In the genomic region with DNA sequence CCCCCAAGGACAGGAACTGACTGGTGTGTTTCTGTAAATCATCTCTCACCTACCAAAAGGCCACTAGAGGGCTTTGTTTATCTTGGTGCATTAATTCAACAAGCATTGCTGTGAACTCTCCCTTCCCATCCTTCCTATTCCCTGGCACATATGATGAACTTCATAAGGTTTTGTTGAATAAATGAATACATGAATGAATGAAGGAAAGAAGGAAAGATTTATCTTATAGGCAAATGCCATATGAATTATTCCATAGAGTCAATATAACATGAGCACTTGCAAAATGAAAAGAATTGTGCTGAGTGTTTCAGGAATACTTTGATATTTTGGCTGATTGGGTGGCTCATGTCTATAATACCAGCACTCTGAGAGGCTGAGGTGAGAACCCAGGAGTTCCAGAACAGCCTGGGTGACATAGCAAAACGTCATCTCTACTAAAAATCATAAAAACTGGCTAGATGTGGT, we compare ENCODE assay signal across 9 cellular contexts. TPM values are rescaled to one million over a fixed set of nuclear protein-coding genes. Genes with fewer than 3 reads are reported as not detected.
A peak's percentile ranks its signal among the peaks of the same experiment; 100 is the strongest.
DNase-seq lines count a peak whose midpoint lies in the region; ATAC-seq and TF ChIP-seq lines count a peak whose summit lies in the region.
"Had no signal": no experiment of that assay in that cellular context is flagged by ENCODE, and none has a peak within 500 bp of the region (broad histone marks: within the 10 kb centered on the region; RNA-seq: fewer than 3 reads in every experiment).

No MANE protein-coding gene starts in this region.

- H3K9me2 ChIP-seq in DOHH2 (replicated peaks; ENCODE audit: control insufficient read depth, low read length): no peaks in the 10 kb centered on the region

- H3K27me3 Mint-ChIP-seq in activated naive CD4-positive, alpha-beta T cell treated with anti-CD3 and anti-CD28 coated beads for 36 hours (ENCODE audit: low read depth): peaks cover 4% of the 10 kb centered on the region

- intact Hi-C loops in IMR-90 (cut with micrococcal nuclease): loop anchor here (1.0 kb wide), 1 partner anchor 141 kb away; no protein-coding TSS in a partner anchor
- intact Hi-C loops in activated naive CD4-positive, alpha-beta T cell treated with anti-CD3 and anti-CD28 coated beads for 36 hours (cut with micrococcal nuclease): loop anchor here (1.0 to 5.0 kb wide), 3 partner anchors 33 to 244 kb away; no protein-coding TSS in a partner anchor

- H3K9me1 ChIP-seq in IMR-90 (ENCODE audit: insufficient read depth, low read length): no peaks in the 10 kb centered on the region

- no peak overlapping the region for H3K56ac ChIP-seq in IMR-90 (ENCODE audit: extremely low read depth, insufficient read depth, low read length)

- ATAC-seq in IMR-90 (ENCODE audit: low read depth) (peak; percentile 53), HG02798 (IDR thresholded peaks at IDR 0.05; ENCODE audit: poor library complexity, unreplicated experiment) (no peak), GM21723 (IDR thresholded peaks at IDR 0.05; ENCODE audit: unreplicated experiment) (no peak), GM18907 (IDR thresholded peaks at IDR 0.05; ENCODE audit: unreplicated experiment) (no peak)

- H3F3A ChIP-seq in DOHH2 (ENCODE audit: control insufficient read depth, insufficient read depth): no peaks in the 10 kb centered on the region

- peak; percentile 63 for TF ChIP-seq CTCF in DOHH2 (IDR thresholded peaks at IDR 0.05; ENCODE audit: low read depth, low read length, poor library complexity, severe bottlenecking)
- peak; percentile 36 for TF ChIP-seq CTCF in IMR-90 (conservative IDR thresholded peaks at IDR 0.05; ENCODE audit: low read depth, low read length)
- peak; percentile 82 for TF ChIP-seq CTCF in VCaP (conservative IDR thresholded peaks at IDR 0.05)
- peak; percentile 53 for TF ChIP-seq CTCF in liver (IDR thresholded peaks at IDR 0.05; ENCODE audit: low read depth, low read length, missing input control)

- H3K4me3 Mint-ChIP-seq in activated naive CD4-positive, alpha-beta T cell treated with anti-CD3 and anti-CD28 coated beads for 36 hours: no peak overlapping the region

- H3K23ac ChIP-seq in IMR-90 (ENCODE audit: low read depth, low read length): no peak overlapping the region

- no peak overlapping the region for H4K8ac ChIP-seq in IMR-90 (ENCODE audit: low read depth in 2 of 2, low read length in 2 of 2)

- no peak overlapping the region for H3K27ac Mint-ChIP-seq in activated naive CD4-positive, alpha-beta T cell treated with anti-CD3 and anti-CD28 coated beads for 36 hours

- H3K27ac ChIP-seq in DOHH2 (ENCODE audit: low read depth, low read length) (no peak overlapping the region), IMR-90 (ENCODE audit: insufficient read depth, low read length) (no peak overlapping the region), VCaP (no peak overlapping the region), liver (ENCODE audit: low read depth in 1 of 2, low read length in 2 of 2) (no peak overlapping the region)

- H4K91ac ChIP-seq in IMR-90 (ENCODE audit: insufficient read depth, low read depth, low read length): no peak overlapping the region

- H3K79me2 ChIP-seq in DOHH2 (ENCODE audit: control insufficient read depth, low read length): no peaks in the 10 kb centered on the region

- no peak overlapping the region for H3K18ac ChIP-seq in IMR-90 (ENCODE audit: low read depth, low read length)

- H2AK5ac ChIP-seq in IMR-90 (ENCODE audit: low read depth, low read length): no peak overlapping the region

- TF ChIP-seq RAD21 in IMR-90 (IDR thresholded peaks at IDR 0.05; ENCODE audit: low read length): no peak; the same call in 1 of the 2 replicates
- TF ChIP-seq RAD21 in liver (IDR thresholded peaks at IDR 0.05): peak; percentile 64 to 79

- H3K9ac ChIP-seq in IMR-90 (ENCODE audit: low read depth, low read length) (no peak overlapping the region), liver (ENCODE audit: low read depth in 1 of 2, low read length in 2 of 2) (no peak overlapping the region)

- H4K5ac ChIP-seq in IMR-90 (ENCODE audit: low read depth, low read length): no peak overlapping the region

- dilution Hi-C loops in IMR-90 (cut with HindIII; ENCODE audit: low sequenced_read_pairs, unreplicated experiment): no loop called here

- DNase-seq in IMR-90: peak; percentile 6
- DNase-seq in activated naive CD4-positive, alpha-beta T cell treated with anti-CD3 and anti-CD28 coated beads for 36 hours: no peak

- H2AK9ac ChIP-seq in IMR-90 (replicated peaks; ENCODE audit: low read depth, low read length, poor library complexity): no peak overlapping the region

- no peak overlapping the region for H3K4me2 ChIP-seq in DOHH2 (ENCODE audit: low read length)
- H3K4me2 ChIP-seq in IMR-90 (ENCODE audit: low read depth, low read length): no peak overlapping the region

- H3K9me3 ChIP-seq in DOHH2 (ENCODE audit: control insufficient read depth, insufficient read depth, low read length): no peaks in the 10 kb centered on the region
- no peaks in the 10 kb centered on the region for H3K9me3 ChIP-seq in IMR-90 (ENCODE audit: control insufficient read depth, insufficient read depth, low read length)
- no peaks in the 10 kb centered on the region for H3K9me3 ChIP-seq in liver (ENCODE audit: control insufficient read depth in 4 of 4, low read length in 3 of 4)
- H3K9me3 ChIP-seq: HAP-1 had no signal

- H4K20me1 ChIP-seq in DOHH2 (ENCODE audit: control insufficient read depth, insufficient read depth, low read depth, low read length) (no peaks in the 10 kb centered on the region), IMR-90 (ENCODE audit: insufficient read depth, low read length) (no peaks in the 10 kb centered on the region)

- H3K27me3 ChIP-seq in DOHH2 (ENCODE audit: control insufficient read depth, low read length) (peaks cover 8% of the 10 kb centered on the region; the same call in 1 of the 2 replicates), IMR-90 (ENCODE audit: control insufficient read depth, insufficient read depth, low read length) (peaks cover 24% of the 10 kb centered on the region), liver (ENCODE audit: control insufficient read depth in 4 of 4, insufficient read depth in 4 of 4, low read length in 3 of 4) (no peaks in the 10 kb centered on the region)

- no peaks in the 10 kb centered on the region for H3K79me1 ChIP-seq in IMR-90 (ENCODE audit: low read depth in 1 of 2, low read length in 2 of 2)

- H3K9me3 Mint-ChIP-seq in activated naive CD4-positive, alpha-beta T cell treated with anti-CD3 and anti-CD28 coated beads for 36 hours: no peaks in the 10 kb centered on the region

- no peaks in the 10 kb centered on the region for H3K4me1 Mint-ChIP-seq in activated naive CD4-positive, alpha-beta T cell treated with anti-CD3 and anti-CD28 coated beads for 36 hours (ENCODE audit: low read depth)

- no peak overlapping the region for H3K4me3 ChIP-seq in DOHH2 (ENCODE audit: low read length)
- no peak overlapping the region for H3K4me3 ChIP-seq in IMR-90 (ENCODE audit: insufficient read depth, low read depth, low read length)
- H3K4me3 ChIP-seq in liver (ENCODE audit: low read depth in 1 of 3, low read length in 3 of 3): no peak overlapping the region
- H3K4me3 ChIP-seq: HAP-1 had no signal

- H3K14ac ChIP-seq in IMR-90 (replicated peaks; ENCODE audit: low read depth, low read length): no peak overlapping the region

- no peak overlapping the region for H2BK15ac ChIP-seq in IMR-90 (ENCODE audit: low read depth, low read length)

- no peak overlapping the region for H2BK20ac ChIP-seq in IMR-90 (ENCODE audit: low read depth, low read length)

- POLR2A ChIA-PET in IMR-90 (lab: Charles Lee; ENCODE audit: unreplicated experiment): no interaction called here

- H3K36me3 Mint-ChIP-seq in activated naive CD4-positive, alpha-beta T cell treated with anti-CD3 and anti-CD28 coated beads for 36 hours (ENCODE audit: low read depth): no peaks in the 10 kb centered on the region

- no peak overlapping the region for H2AFZ ChIP-seq in IMR-90 (replicated peaks; ENCODE audit: low read length, poor library complexity)

- no peak overlapping the region for H2BK120ac ChIP-seq in IMR-90 (ENCODE audit: low read depth, low read length)

- in situ Hi-C loops in IMR-90 (cut with MboI; ENCODE audit: low sequenced_read_pairs): loop anchor here (10.0 to 25.0 kb wide), 2 partner anchors 339 to 667 kb away; a partner anchor contains a TSS

- H2BK5ac ChIP-seq in IMR-90 (ENCODE audit: low read depth, low read length, poor library complexity, severe bottlenecking): no peak overlapping the region

- TF ChIP-seq POLR2A in IMR-90 (IDR thresholded peaks at IDR 0.05; ENCODE audit: low read depth, low read length): no peak

- no TSS peak for BruUV-seq in IMR-90 (replicated peaks; lab: Mats Ljungman, UMichigan)

- no peaks in the 10 kb centered on the region for H3K36me3 ChIP-seq in DOHH2 (ENCODE audit: control insufficient read depth, low read length)
- no peaks in the 10 kb centered on the region for H3K36me3 ChIP-seq in IMR-90 (ENCODE audit: control insufficient read depth, insufficient read depth, low read length)
- H3K36me3 ChIP-seq in liver (ENCODE audit: control insufficient read depth in 4 of 4, insufficient read depth in 3 of 4, low read depth in 1 of 4, low read length in 3 of 4): no peaks in the 10 kb centered on the region
- H3K36me3 ChIP-seq: HAP-1 had no signal

- no peak overlapping the region for H3K4ac ChIP-seq in IMR-90 (ENCODE audit: low read depth, low read length)

- H3K4me1 ChIP-seq in DOHH2 (ENCODE audit: control insufficient read depth, low read length) (no peaks in the 10 kb centered on the region), IMR-90 (ENCODE audit: control insufficient read depth, insufficient read depth, low read length) (no peaks in the 10 kb centered on the region), liver (ENCODE audit: control insufficient read depth in 4 of 4, insufficient read depth in 4 of 4, low read length in 3 of 4) (no peaks in the 10 kb centered on the region)
- H3K4me1 ChIP-seq: HAP-1 had no signal

- CTCF ChIA-PET in IMR-90 (lab: Yijun Ruan, JAX): interaction anchor here (0.6 kb wide), 1 partner anchor 139 kb away, joined by 3 read pairs; no protein-coding TSS in a partner anchor
- CTCF ChIA-PET in activated naive CD4-positive, alpha-beta T cell treated with anti-CD3 and anti-CD28 coated beads for 36 hours (lab: Charles Lee): interaction anchor here (0.8 to 1.1 kb wide), 3 partner anchors 32 to 344 kb away, joined by 3 to 5 read pairs (median 4); no protein-coding TSS in a partner anchor

- WGBS in IMR-90 (ENCODE audit: extremely low coverage in 2 of 2, insufficient read length in 1 of 2), 2 experiments: no CpG with 5 or more reads among the region's 1 CpG
- WGBS in liver: 42% methylated on average over 1 of the region's 1 CpG

RNA-seq across cellular contexts. Expression of a gene that starts 4.3 kb away (rescaled TPM):
- total RNA-seq in IMR-90 (2012; rRNA removed) (not detected in 2 replicates), liver (not detected)
- polyA plus RNA-seq in IMR-90 (2012; rRNA removed) (not detected in 2 replicates), liver (not detected)
- not detected in 2 replicates for polyA plus RNA-seq in IMR-90 (2012; cell fraction: cytosol; rRNA removed)
- not detected in 2 replicates for polyA plus RNA-seq in IMR-90 (2012; cell fraction: nucleus; rRNA removed; ENCODE audit: low replicate concordance)
- not detected for total RNA-seq in activated naive CD4-positive, alpha-beta T cell treated with anti-CD3 and anti-CD28 coated beads for 36 hours

RNA-seq across cellular contexts. Expression of a gene that starts 9.4 kb away (rescaled TPM):
- total RNA-seq in IMR-90 (2012; rRNA removed) (not detected in 2 replicates), liver (not detected)
- polyA plus RNA-seq in IMR-90 (2012; rRNA removed) (not detected in 2 replicates), liver (under 1 TPM in 1 of 2 donors, not detected in 1; 0.05 TPM)
- not detected in 2 replicates for polyA plus RNA-seq in IMR-90 (2012; cell fraction: cytosol; rRNA removed)
- not detected in 2 replicates for polyA plus RNA-seq in IMR-90 (2012; cell fraction: nucleus; rRNA removed; ENCODE audit: low replicate concordance)
- total RNA-seq in activated naive CD4-positive, alpha-beta T cell treated with anti-CD3 and anti-CD28 coated beads for 36 hours: not detected

RNA-seq across cellular contexts. Expression of a gene that starts 45.2 kb away (rescaled TPM):
- total RNA-seq in IMR-90 (2012; rRNA removed) (not detected in 2 replicates), liver (under 1 TPM; 0.05 to 0.25 TPM)
- polyA plus RNA-seq in IMR-90 (2012; rRNA removed) (not detected in 2 replicates), liver (under 1 TPM in 1 of 2 donors, not detected in 1; 0.03 TPM)
- polyA plus RNA-seq in IMR-90 (2012; cell fraction: cytosol; rRNA removed): not detected in 2 replicates
- polyA plus RNA-seq in IMR-90 (2012; cell fraction: nucleus; rRNA removed; ENCODE audit: low replicate concordance): not detected in 2 replicates
- not detected for total RNA-seq in activated naive CD4-positive, alpha-beta T cell treated with anti-CD3 and anti-CD28 coated beads for 36 hours
